Comparison of ENCODE assay signal across 8 cellular contexts in genomic region chr17:41666336-41666680, GRCh38. TPM values are rescaled to one million over a fixed set of nuclear protein-coding genes. Genes with fewer than 3 reads are reported as not detected.
DNase-seq lines count a peak whose midpoint lies in the region; ATAC-seq and TF ChIP-seq lines count a peak whose summit lies in the region.

No MANE protein-coding gene starts in this region.

- H3K79me2 ChIP-seq in Loucy (ENCODE audit: insufficient read depth, low read length) = no peaks in the 10 kb centered on the region

- peak; percentile 32 for ATAC-seq in GM21786 (IDR thresholded peaks at IDR 0.05; ENCODE audit: unreplicated experiment)

- peak overlapping the region; percentile 94 for H3K27ac Mint-ChIP-seq in T-helper 1 cell treated with Interleukin-12 subunit alpha and Interleukin-12 subunit beta and Interleukin-4 antibody, amounts not matched to agents 30 μg/mL and 1 μg/mL, for 36 hours
- H3K27ac Mint-ChIP-seq in brain = peak overlapping the region; percentile 95 to 99 (median 97)

- H3K9me3 Mint-ChIP-seq in T-helper 1 cell treated with Interleukin-12 subunit alpha and Interleukin-12 subunit beta and Interleukin-4 antibody, amounts not matched to agents 30 μg/mL and 1 μg/mL, for 36 hours = no peaks in the 10 kb centered on the region
- no peaks in the 10 kb centered on the region for H3K9me3 Mint-ChIP-seq in brain

- H3K9me2 ChIP-seq in Loucy (replicated peaks; ENCODE audit: low read depth, low read length) = no peaks in the 10 kb centered on the region

- peak overlapping the region; percentile 99 for H2AFZ ChIP-seq in Loucy (ENCODE audit: low read length)

- H4K20me1 ChIP-seq in Loucy (ENCODE audit: insufficient read depth, low read length, poor library complexity, severe bottlenecking) = no peaks in the 10 kb centered on the region

- no peaks in the 10 kb centered on the region for H3K27me3 ChIP-seq in Loucy (ENCODE audit: insufficient read depth, low read length, poor library complexity, severe bottlenecking)

- H3K4me1 Mint-ChIP-seq in T-helper 1 cell treated with Interleukin-12 subunit alpha and Interleukin-12 subunit beta and Interleukin-4 antibody, amounts not matched to agents 30 μg/mL and 1 μg/mL, for 36 hours (ENCODE audit: low read depth) = peaks cover 36% of the 10 kb centered on the region
- peaks cover 35% of the 10 kb centered on the region for H3K4me1 Mint-ChIP-seq in brain

- H3K9me3 ChIP-seq in Loucy (ENCODE audit: insufficient read depth, low read depth, low read length) = no peaks in the 10 kb centered on the region

- H3K4me3 Mint-ChIP-seq in T-helper 1 cell treated with Interleukin-12 subunit alpha and Interleukin-12 subunit beta and Interleukin-4 antibody, amounts not matched to agents 30 μg/mL and 1 μg/mL, for 36 hours = peak overlapping the region; percentile 75
- peak overlapping the region; percentile 84 to 87 (median 86) for H3K4me3 Mint-ChIP-seq in brain

- peaks cover 2% of the 10 kb centered on the region for H3K36me3 Mint-ChIP-seq in T-helper 1 cell treated with Interleukin-12 subunit alpha and Interleukin-12 subunit beta and Interleukin-4 antibody, amounts not matched to agents 30 μg/mL and 1 μg/mL, for 36 hours (ENCODE audit: low read depth)
- H3K36me3 Mint-ChIP-seq in brain = no peaks in the 10 kb centered on the region

- H3F3A ChIP-seq in Loucy (ENCODE audit: low read depth) = no peaks in the 10 kb centered on the region

- H3K4me1 ChIP-seq in Loucy (ENCODE audit: insufficient read depth, low read length, poor library complexity, severe bottlenecking) = peaks cover 23% of the 10 kb centered on the region

- H3K9ac ChIP-seq in Loucy (ENCODE audit: low read depth, low read length, poor library complexity, severe bottlenecking) = peak overlapping the region; percentile 69

- peaks cover 10% of the 10 kb centered on the region for H3K27me3 Mint-ChIP-seq in T-helper 1 cell treated with Interleukin-12 subunit alpha and Interleukin-12 subunit beta and Interleukin-4 antibody, amounts not matched to agents 30 μg/mL and 1 μg/mL, for 36 hours (ENCODE audit: low read depth)
- H3K27me3 Mint-ChIP-seq in brain = peaks cover 4% of the 10 kb centered on the region

- no peaks in the 10 kb centered on the region for H3K36me3 ChIP-seq in Loucy (ENCODE audit: insufficient read depth, low read length)

- no peak for TF ChIP-seq CTCF in Loucy (conservative IDR thresholded peaks at IDR 0.05; ENCODE audit: low read length)
- no peak for TF ChIP-seq CTCF in brain (conservative IDR thresholded peaks at IDR 0.05)

- DNase-seq in DMS153 (lab: John Stamatoyannopoulos, UW) (peak; percentile 70), kidney tubule cell (ENCODE audit: low spot score) (peak; percentile 91), cerebellum (ENCODE audit: low spot score) (no peak)
- peak; percentile 74 for DNase-seq in stimulated activated CD4-positive, alpha-beta T cell treated with anti-CD3 and anti-CD28 coated beads, Interleukin-4, amount 100 ng/mL, for 24 hours

- peak overlapping the region; percentile 77 for H3K4me3 ChIP-seq in Loucy (ENCODE audit: low read length, poor library complexity, severe bottlenecking)

- peak overlapping the region; percentile 91 for H3K4me2 ChIP-seq in Loucy (ENCODE audit: low read depth, low read length, poor library complexity, severe bottlenecking)

RNA-seq across cellular contexts. Expression of gene EIF1, which starts 22.4 kb away (rescaled TPM):
- polyA plus RNA-seq in brain (ENCODE audit: insufficient read depth, low read depth, low replicate concordance) = 1,760 TPM
- 79.5 TPM for total RNA-seq in cerebellum

RNA-seq across cellular contexts. Expression of gene KRT17, which starts 41.9 kb away (rescaled TPM):
- 16.0 TPM for polyA plus RNA-seq in brain (ENCODE audit: insufficient read depth, low read depth, low replicate concordance)
- total RNA-seq in cerebellum = 0.27 TPM

RNA-seq across cellular contexts. Expression of gene GAST, which starts 45.8 kb away (rescaled TPM):
- not detected for polyA plus RNA-seq in brain (ENCODE audit: insufficient read depth, low read depth, low replicate concordance)
- not detected for total RNA-seq in cerebellum

RNA-seq across cellular contexts. Expression of gene KRT16, which starts 53.7 kb away (rescaled TPM):
- polyA plus RNA-seq in brain (ENCODE audit: insufficient read depth, low read depth, low replicate concordance) = not detected
- total RNA-seq in cerebellum = not detected
